ENCODE assay signal across 9 cellular contexts in the genomic region with DNA sequence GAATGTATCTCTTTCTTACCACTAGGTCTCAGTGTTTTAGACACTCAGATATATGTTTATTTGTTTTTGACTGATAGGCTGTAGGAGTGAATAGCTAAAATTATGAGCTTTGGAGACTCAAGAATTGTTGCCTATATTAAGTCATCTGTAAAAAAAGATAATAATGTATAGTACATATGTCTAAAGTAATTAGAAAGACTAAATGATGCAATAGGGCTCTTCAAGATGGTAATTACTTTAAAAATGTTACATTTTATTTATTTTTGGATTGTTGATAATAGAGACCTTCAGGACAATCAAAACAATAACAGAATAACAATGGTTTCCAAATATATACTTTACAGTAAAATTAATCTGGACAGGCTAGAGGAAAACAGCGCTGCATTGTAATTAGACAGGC. TPM values are rescaled to one million over a fixed set of nuclear protein-coding genes. Genes with fewer than 3 reads are reported as not detected.
"Had no signal": no experiment of that assay in that cellular context is flagged by ENCODE, and none has a peak within 500 bp of the region (broad histone marks: within the 10 kb centered on the region; RNA-seq: fewer than 3 reads in every experiment).

No MANE protein-coding gene starts in this region.

- ATAC-seq: GM12878 had no signal

- H3K4me3 ChIP-seq: GM12878 had no signal

- DNase-seq: GDM1, GF-D8 had no signal

- FAIRE-seq: G401.6, GM12878, GM12891, GM12892, GM18507, GM19239 had no signal

RNA-seq across cellular contexts. Expression of gene SCN7A, which starts 19.9 kb away (rescaled TPM):
- total RNA-seq: G401 had no signal
- polyA plus RNA-seq: GM12878 had no signal
